ENCODE assay signal across 1 cellular context in the genomic region with DNA sequence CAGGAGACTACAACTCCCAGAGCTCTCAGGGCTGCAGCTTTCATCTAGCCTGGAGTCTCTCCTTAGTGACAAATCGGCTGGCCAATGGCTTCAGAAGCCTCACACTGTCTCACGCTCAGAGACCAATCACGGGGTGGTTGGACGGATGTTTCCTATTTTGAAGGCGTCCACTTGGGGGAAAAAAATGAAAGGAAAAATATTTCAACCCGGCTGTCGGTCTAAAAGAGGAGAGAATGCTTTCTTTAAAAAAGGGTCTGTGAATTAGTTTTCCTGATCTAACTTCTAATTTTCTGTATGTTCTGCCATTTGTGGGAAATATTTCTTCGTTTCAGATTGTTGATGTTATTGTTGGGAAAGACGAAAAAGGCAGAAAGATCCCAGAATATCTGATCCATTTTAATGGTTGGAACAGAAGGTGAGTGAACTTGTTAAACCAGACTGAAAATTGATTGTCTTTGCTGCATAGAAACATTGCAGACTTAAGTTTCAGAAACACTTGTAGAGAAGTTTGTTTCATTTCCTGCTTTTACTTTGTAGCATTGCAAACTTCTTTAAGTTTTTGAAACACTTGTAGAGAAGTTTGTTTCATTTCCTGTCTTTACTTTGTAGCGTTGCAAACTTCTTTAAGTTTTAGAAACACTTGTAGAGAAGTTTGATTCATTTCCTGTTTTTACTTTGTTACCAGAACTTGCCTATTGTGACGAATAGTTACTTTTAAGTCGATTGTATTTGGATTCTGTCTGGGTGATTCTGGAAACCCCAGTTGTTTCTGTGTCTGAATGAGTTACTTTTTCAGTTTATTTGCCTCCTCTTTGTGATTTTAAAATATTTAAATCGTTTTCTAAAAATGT.
TF ChIP-seq lines count a peak whose summit lies in the region.

No MANE protein-coding gene starts in this region.

TF ChIP-seq in K562, 482 proteins besides CTCF, POLR2A, EP300 and RAD21 (continued from another document and continues in another):
- TF ChIP-seq, protein P1, sequence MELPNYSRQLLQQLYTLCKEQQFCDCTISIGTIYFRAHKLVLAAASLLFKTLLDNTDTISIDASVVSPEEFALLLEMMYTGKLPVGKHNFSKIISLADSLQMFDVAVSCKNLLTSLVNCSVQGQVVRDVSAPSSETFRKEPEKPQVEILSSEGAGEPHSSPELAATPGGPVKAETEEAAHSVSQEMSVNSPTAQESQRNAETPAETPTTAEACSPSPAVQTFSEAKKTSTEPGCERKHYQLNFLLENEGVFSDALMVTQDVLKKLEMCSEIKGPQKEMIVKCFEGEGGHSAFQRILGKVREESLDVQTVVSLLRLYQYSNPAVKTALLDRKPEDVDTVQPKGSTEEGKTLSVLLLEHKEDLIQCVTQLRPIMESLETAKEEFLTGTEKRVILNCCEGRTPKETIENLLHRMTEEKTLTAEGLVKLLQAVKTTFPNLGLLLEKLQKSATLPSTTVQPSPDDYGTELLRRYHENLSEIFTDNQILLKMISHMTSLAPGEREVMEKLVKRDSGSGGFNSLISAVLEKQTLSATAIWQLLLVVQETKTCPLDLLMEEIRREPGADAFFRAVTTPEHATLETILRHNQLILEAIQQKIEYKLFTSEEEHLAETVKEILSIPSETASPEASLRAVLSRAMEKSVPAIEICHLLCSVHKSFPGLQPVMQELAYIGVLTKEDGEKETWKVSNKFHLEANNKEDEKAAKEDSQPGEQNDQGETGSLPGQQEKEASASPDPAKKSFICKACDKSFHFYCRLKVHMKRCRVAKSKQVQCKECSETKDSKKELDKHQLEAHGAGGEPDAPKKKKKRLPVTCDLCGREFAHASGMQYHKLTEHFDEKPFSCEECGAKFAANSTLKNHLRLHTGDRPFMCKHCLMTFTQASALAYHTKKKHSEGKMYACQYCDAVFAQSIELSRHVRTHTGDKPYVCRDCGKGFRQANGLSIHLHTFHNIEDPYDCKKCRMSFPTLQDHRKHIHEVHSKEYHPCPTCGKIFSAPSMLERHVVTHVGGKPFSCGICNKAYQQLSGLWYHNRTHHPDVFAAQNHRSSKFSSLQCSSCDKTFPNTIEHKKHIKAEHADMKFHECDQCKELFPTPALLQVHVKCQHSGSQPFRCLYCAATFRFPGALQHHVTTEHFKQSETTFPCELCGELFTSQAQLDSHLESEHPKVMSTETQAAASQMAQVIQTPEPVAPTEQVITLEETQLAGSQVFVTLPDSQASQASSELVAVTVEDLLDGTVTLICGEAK (IDR thresholded peaks at IDR 0.05), result peak; percentile 86
- TF ChIP-seq, protein P1 (CRISPR knock-in tag; IDR thresholded peaks at IDR 0.05), result no peak
- no peak for TF ChIP-seq ZNF444 (CRISPR knock-in tag; IDR thresholded peaks at IDR 0.05)
- peak; percentile 89 for TF ChIP-seq MTA1 (IDR thresholded peaks at IDR 0.05; ENCODE audit: borderline replicate concordance)
- TF ChIP-seq, protein P2, sequence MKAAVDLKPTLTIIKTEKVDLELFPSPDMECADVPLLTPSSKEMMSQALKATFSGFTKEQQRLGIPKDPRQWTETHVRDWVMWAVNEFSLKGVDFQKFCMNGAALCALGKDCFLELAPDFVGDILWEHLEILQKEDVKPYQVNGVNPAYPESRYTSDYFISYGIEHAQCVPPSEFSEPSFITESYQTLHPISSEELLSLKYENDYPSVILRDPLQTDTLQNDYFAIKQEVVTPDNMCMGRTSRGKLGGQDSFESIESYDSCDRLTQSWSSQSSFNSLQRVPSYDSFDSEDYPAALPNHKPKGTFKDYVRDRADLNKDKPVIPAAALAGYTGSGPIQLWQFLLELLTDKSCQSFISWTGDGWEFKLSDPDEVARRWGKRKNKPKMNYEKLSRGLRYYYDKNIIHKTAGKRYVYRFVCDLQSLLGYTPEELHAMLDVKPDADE (conservative IDR thresholded peaks at IDR 0.05; ENCODE audit: control insufficient read depth, low read depth, low read length), result 0 out of 2 replicates have a peak, but pooled peaks have one; percentile 43
- TF ChIP-seq GABPB1 (CRISPR knock-in tag; IDR thresholded peaks at IDR 0.05), result peak; percentile 60; the same call in 1 of the 2 replicates
- TF ChIP-seq CREB1 (IDR thresholded peaks at IDR 0.05), result peak; percentile 86
- peak; percentile 45; the same call in 1 of the 2 replicates for TF ChIP-seq CREB1 (CRISPR knock-in tag; IDR thresholded peaks at IDR 0.05)
- TF ChIP-seq CREM (IDR thresholded peaks at IDR 0.05; ENCODE audit: low read depth), result peak; percentile 88
- TF ChIP-seq JUND (IDR thresholded peaks at IDR 0.05; ENCODE audit: borderline replicate concordance, low read depth, low read length), result no peak
- no peak for TF ChIP-seq JUND (tag; IDR thresholded peaks at IDR 0.05; ENCODE audit: borderline replicate concordance, low read depth, low read length)
- no peak for TF ChIP-seq ETV6 (IDR thresholded peaks at IDR 0.05; ENCODE audit: borderline replicate concordance in 1 of 2, low read depth in 2 of 2, low read length in 1 of 2)
- no peak for TF ChIP-seq ETV6 (CRISPR knock-in tag; IDR thresholded peaks at IDR 0.05; ENCODE audit: borderline replicate concordance)
- peak; percentile 25; the same call in 1 of the 2 replicates for TF ChIP-seq ATF7 (IDR thresholded peaks at IDR 0.05)
- peak; percentile 90 for TF ChIP-seq MBD2 (IDR thresholded peaks at IDR 0.05; ENCODE audit: borderline replicate concordance, low read depth)
- TF ChIP-seq, protein P3, sequence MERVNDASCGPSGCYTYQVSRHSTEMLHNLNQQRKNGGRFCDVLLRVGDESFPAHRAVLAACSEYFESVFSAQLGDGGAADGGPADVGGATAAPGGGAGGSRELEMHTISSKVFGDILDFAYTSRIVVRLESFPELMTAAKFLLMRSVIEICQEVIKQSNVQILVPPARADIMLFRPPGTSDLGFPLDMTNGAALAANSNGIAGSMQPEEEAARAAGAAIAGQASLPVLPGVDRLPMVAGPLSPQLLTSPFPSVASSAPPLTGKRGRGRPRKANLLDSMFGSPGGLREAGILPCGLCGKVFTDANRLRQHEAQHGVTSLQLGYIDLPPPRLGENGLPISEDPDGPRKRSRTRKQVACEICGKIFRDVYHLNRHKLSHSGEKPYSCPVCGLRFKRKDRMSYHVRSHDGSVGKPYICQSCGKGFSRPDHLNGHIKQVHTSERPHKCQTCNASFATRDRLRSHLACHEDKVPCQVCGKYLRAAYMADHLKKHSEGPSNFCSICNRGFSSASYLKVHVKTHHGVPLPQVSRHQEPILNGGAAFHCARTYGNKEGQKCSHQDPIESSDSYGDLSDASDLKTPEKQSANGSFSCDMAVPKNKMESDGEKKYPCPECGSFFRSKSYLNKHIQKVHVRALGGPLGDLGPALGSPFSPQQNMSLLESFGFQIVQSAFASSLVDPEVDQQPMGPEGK (CRISPR knock-in tag; IDR thresholded peaks at IDR 0.05; ENCODE audit: borderline replicate concordance), result no peak
- TF ChIP-seq, protein P4, sequence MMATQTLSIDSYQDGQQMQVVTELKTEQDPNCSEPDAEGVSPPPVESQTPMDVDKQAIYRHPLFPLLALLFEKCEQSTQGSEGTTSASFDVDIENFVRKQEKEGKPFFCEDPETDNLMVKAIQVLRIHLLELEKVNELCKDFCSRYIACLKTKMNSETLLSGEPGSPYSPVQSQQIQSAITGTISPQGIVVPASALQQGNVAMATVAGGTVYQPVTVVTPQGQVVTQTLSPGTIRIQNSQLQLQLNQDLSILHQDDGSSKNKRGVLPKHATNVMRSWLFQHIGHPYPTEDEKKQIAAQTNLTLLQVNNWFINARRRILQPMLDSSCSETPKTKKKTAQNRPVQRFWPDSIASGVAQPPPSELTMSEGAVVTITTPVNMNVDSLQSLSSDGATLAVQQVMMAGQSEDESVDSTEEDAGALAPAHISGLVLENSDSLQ (IDR thresholded peaks at IDR 0.05), result peak; percentile 97
- TF ChIP-seq FIP1L1 (IDR thresholded peaks at IDR 0.05; ENCODE audit: low read depth, low read length, poor library complexity, severe bottlenecking), result no peak
- TF ChIP-seq ATF1 (CRISPR knock-in tag; IDR thresholded peaks at IDR 0.05), result no peak
- peak; percentile 62; the same call in 1 of the 2 replicates for TF ChIP-seq ATF1 (tag; IDR thresholded peaks at IDR 0.05)
- TF ChIP-seq ZNF384 (IDR thresholded peaks at IDR 0.05; ENCODE audit: low read depth, low read length), result peak; percentile 58; the same call in 1 of the 2 replicates
- TF ChIP-seq SIX5 (IDR thresholded peaks at IDR 0.05; ENCODE audit: borderline replicate concordance in 1 of 2, insufficient read depth in 1 of 2, low read depth in 1 of 2, low read length in 2 of 2), result peak; percentile 53 to 61; a peak in 3 of 4 replicates
- TF ChIP-seq TBP (optimal IDR thresholded peaks at IDR 0.05; ENCODE audit: low read depth, low read length), result peak; percentile 21
- TF ChIP-seq RBM25 (IDR thresholded peaks at IDR 0.05; ENCODE audit: low read depth, low read length, severe bottlenecking), result peak; percentile 71
- peak in 1 of 2 experiments; percentile 12; a peak in 1 of 4 replicates for TF ChIP-seq NRF1 (conservative IDR thresholded peaks at IDR 0.05 in 1 of 2, IDR thresholded peaks at IDR 0.05 in 1 of 2)
- peak; percentile 57 for TF ChIP-seq C11orf30 (IDR thresholded peaks at IDR 0.05; ENCODE audit: low read depth)
- TF ChIP-seq GABPA (tag; conservative IDR thresholded peaks at IDR 0.05; ENCODE audit: low read depth), result peak; percentile 83
- TF ChIP-seq, protein P5, sequence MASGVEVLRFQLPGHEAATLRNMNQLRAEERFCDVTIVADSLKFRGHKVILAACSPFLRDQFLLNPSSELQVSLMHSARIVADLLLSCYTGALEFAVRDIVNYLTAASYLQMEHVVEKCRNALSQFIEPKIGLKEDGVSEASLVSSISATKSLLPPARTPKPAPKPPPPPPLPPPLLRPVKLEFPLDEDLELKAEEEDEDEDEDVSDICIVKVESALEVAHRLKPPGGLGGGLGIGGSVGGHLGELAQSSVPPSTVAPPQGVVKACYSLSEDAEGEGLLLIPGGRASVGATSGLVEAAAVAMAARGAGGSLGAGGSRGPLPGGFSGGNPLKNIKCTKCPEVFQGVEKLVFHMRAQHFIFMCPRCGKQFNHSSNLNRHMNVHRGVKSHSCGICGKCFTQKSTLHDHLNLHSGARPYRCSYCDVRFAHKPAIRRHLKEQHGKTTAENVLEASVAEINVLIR (CRISPR knock-in tag; IDR thresholded peaks at IDR 0.05), result 0 out of 2 replicates have a peak, but pooled peaks have one; percentile 29
- TF ChIP-seq, protein P6, sequence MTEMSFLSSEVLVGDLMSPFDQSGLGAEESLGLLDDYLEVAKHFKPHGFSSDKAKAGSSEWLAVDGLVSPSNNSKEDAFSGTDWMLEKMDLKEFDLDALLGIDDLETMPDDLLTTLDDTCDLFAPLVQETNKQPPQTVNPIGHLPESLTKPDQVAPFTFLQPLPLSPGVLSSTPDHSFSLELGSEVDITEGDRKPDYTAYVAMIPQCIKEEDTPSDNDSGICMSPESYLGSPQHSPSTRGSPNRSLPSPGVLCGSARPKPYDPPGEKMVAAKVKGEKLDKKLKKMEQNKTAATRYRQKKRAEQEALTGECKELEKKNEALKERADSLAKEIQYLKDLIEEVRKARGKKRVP (CRISPR knock-in tag; IDR thresholded peaks at IDR 0.05), result no peak
- TF ChIP-seq NFYB (IDR thresholded peaks at IDR 0.05; ENCODE audit: extremely low read depth, insufficient read length), result peak; percentile 72
- peak; percentile 80 for TF ChIP-seq ASH1L (IDR thresholded peaks at IDR 0.05; ENCODE audit: borderline replicate concordance, low read depth, partially characterized antibody)
- peak; percentile 81 for TF ChIP-seq ZNF143 (CRISPR knock-in tag; IDR thresholded peaks at IDR 0.05)
- TF ChIP-seq YY1 (IDR thresholded peaks at IDR 0.05; ENCODE audit: borderline replicate concordance in 1 of 3, control insufficient read depth in 1 of 3, extremely low read depth in 1 of 3, insufficient read depth in 3 of 3, insufficient read length in 1 of 3, insufficient replicate concordance in 2 of 3, low read depth in 1 of 3, low read length in 2 of 3), result peak in 1 of 3 experiments; percentile 17
- TF ChIP-seq, protein P7, sequence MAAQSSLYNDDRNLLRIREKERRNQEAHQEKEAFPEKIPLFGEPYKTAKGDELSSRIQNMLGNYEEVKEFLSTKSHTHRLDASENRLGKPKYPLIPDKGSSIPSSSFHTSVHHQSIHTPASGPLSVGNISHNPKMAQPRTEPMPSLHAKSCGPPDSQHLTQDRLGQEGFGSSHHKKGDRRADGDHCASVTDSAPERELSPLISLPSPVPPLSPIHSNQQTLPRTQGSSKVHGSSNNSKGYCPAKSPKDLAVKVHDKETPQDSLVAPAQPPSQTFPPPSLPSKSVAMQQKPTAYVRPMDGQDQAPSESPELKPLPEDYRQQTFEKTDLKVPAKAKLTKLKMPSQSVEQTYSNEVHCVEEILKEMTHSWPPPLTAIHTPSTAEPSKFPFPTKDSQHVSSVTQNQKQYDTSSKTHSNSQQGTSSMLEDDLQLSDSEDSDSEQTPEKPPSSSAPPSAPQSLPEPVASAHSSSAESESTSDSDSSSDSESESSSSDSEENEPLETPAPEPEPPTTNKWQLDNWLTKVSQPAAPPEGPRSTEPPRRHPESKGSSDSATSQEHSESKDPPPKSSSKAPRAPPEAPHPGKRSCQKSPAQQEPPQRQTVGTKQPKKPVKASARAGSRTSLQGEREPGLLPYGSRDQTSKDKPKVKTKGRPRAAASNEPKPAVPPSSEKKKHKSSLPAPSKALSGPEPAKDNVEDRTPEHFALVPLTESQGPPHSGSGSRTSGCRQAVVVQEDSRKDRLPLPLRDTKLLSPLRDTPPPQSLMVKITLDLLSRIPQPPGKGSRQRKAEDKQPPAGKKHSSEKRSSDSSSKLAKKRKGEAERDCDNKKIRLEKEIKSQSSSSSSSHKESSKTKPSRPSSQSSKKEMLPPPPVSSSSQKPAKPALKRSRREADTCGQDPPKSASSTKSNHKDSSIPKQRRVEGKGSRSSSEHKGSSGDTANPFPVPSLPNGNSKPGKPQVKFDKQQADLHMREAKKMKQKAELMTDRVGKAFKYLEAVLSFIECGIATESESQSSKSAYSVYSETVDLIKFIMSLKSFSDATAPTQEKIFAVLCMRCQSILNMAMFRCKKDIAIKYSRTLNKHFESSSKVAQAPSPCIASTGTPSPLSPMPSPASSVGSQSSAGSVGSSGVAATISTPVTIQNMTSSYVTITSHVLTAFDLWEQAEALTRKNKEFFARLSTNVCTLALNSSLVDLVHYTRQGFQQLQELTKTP (IDR thresholded peaks at IDR 0.05; ENCODE audit: low read depth in 1 of 2, partially characterized antibody in 2 of 2), result peak in 1 of 2 experiments; percentile 48
